8 cellular contexts compared by ENCODE assay signal in the genomic region with DNA sequence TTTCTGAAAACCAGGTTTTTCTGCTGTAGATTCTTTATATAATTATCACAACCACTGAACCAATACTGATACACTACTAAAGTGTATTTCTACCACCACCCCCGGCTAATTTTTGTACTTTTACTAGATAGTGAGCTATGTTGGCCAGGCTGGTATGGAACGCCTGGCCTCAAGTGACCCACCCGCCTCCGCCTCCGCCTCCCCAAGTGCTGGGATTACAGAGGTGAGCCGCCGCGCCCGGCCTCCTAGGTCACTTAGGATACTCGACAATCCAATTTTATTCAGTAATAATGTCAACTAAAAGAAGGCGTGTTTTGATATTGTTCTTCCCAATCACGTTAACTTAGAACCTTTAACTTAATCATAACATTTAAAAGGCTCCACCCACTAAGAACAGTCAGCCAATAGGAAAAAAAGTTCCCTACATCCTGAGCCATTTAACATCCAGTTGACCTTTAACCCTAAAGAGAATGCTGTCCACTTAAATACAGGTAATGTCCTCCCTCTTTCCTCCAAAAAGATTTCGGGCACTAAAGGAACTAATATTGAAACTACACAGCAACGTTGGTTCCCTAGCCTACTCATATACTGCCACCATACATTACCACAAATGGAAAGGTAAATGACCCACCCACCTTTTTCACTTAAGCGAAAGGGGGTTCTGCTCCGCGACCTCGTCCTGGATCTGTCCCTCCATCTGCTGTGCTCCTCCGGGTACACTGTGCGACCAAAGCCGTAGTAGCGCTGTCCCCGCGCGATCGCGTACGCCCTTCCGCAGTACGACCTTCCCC. TPM values are rescaled to one million over a fixed set of nuclear protein-coding genes. Genes with fewer than 3 reads are reported as not detected.
DNase-seq lines count a peak whose midpoint lies in the region; ATAC-seq and TF ChIP-seq lines count a peak whose summit lies in the region.

No MANE protein-coding gene starts in this region.

- H3K9me3 ChIP-seq in body of pancreas (no peaks in the 10 kb centered on the region), testis (no peaks in the 10 kb centered on the region)

- DNase-seq in M059J (ENCODE audit: low read depth) (peak; percentile 42), body of pancreas (no peak), kidney glomerular epithelial cell (lab: John Stamatoyannopoulos, UW) (peak; percentile 23), testis (no peak), NCI-H146 treated with DMSO at 0.1 percent for 48 hours (lab: John Stamatoyannopoulos, UW; ENCODE audit: unreplicated experiment) (no peak), amniotic stem cell (lab: John Stamatoyannopoulos, UW) (no peak), NCI-H187 (lab: John Stamatoyannopoulos, UW) (no peak)

- TF ChIP-seq CTCF in body of pancreas (IDR thresholded peaks at IDR 0.05) = no peak
- TF ChIP-seq CTCF in testis (IDR thresholded peaks at IDR 0.05) = no peak

- H3K36me3 ChIP-seq in body of pancreas (replicated peaks in 1 of 2; ENCODE audit: insufficient read depth in 1 of 2, low read depth in 2 of 2) (peaks cover 8 to 11% of the 10 kb centered on the region in 2 donors), testis (ENCODE audit: low read depth, missing control alignments) (no peaks in the 10 kb centered on the region)

- H3K27me3 ChIP-seq in body of pancreas (no peaks in the 10 kb centered on the region), testis (no peaks in the 10 kb centered on the region)

- peak overlapping the region; percentile 75 to 99 for H3K4me3 ChIP-seq in body of pancreas
- H3K4me3 ChIP-seq in testis = peak overlapping the region; percentile 89 to 92

- H3K27ac ChIP-seq in body of pancreas = peak overlapping the region; percentile 94 to 99 (median 98)
- peak overlapping the region; percentile 98 to 100 for H3K27ac ChIP-seq in testis

- no peak for ATAC-seq in body of pancreas

- intact Hi-C loops in body of pancreas (cut with DNase I) (no loop called here), testis (cut with DNase I; ENCODE audit: low total_unique reads) (no loop called here)

- WGBS in body of pancreas, 2 donors = 15 to 16% methylated on average over 15 to 30 of the region's 30 CpGs
- WGBS in testis, 2 donors = 17 to 20% methylated on average over 20 to 30 of the region's 30 CpGs

- H3K4me1 ChIP-seq in body of pancreas (peaks cover 36% of the 10 kb centered on the region), testis (peaks cover 8% of the 10 kb centered on the region)

- TF ChIP-seq POLR2A in GM10847 (IDR thresholded peaks at IDR 0.05; ENCODE audit: extremely low read depth, insufficient read length) = peak; percentile 13
- no peak for TF ChIP-seq POLR2A in body of pancreas (IDR thresholded peaks at IDR 0.05)
- TF ChIP-seq POLR2A in testis (IDR thresholded peaks at IDR 0.05) = no peak

RNA-seq across cellular contexts. Expression of a gene that starts 1.2 kb away (rescaled TPM):
- 31.0 and 33.6 TPM in 2 replicates for total RNA-seq in M059J (2014; rRNA removed; shearing (Covaris generic))
- total RNA-seq in body of pancreas (100 to 1,000 TPM in 1 of 2 donors, 10 to 100 TPM in 1; 94.4 to 158 TPM), testis (100 to 1,000 TPM; 171 to 175 TPM)
- 73.7 TPM for polyA plus RNA-seq in testis (ENCODE audit: insufficient read depth, low read depth, low replicate concordance)

RNA-seq across cellular contexts. Expression of a gene that starts 13.7 kb away (rescaled TPM):
- total RNA-seq in M059J (2014; rRNA removed; shearing (Covaris generic)) = 53.2 and 56.7 TPM in 2 replicates
- total RNA-seq in body of pancreas (10 to 100 TPM; 25.7 to 48.5 TPM), testis (10 to 100 TPM; 33.9 to 38.2 TPM)
- polyA plus RNA-seq in testis (ENCODE audit: insufficient read depth, low read depth, low replicate concordance) = 40.7 TPM

RNA-seq across cellular contexts. Expression of a gene that starts 26.3 kb away (rescaled TPM):
- total RNA-seq in M059J (2014; rRNA removed; shearing (Covaris generic)) = not detected in 2 replicates
- not detected for total RNA-seq in body of pancreas
- under 1 TPM; 0.47 to 0.50 TPM for total RNA-seq in testis
- polyA plus RNA-seq in testis (ENCODE audit: insufficient read depth, low read depth, low replicate concordance) = 0.34 TPM

Comparison
In these comparisons a context has a peak if more than half of its experiments do, and no peak if none do; other contexts are left out.
1. DNase-seq: peak in M059J (single experiment) and kidney glomerular epithelial cell (single experiment); none in body of pancreas (0 of 4), testis (single experiment), NCI-H146 treated with DMSO at 0.1 percent for 48 hours (single experiment), amniotic stem cell (single experiment) and NCI-H187 (0 of 2).